ENCODE assay signal across 17 cellular contexts in the genomic region with DNA sequence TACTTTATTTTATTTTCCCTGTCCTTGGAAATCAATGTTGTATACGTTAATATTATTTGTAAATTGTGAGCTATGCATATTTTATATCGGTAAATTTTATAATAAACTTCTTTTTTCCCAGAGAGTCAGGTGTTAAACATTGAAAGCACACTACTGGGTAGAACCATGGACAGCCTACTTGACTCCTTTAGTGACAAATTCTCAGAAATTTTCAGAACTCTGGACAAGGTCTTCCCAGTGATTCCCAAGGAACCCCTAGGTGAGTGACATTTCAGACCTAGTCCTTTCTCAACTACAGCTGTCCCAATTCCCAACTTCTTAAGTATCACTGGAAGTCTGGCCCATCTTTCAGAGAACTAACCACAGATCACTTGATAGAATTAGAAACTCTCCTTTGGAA.
"Had no signal": no experiment of that assay in that cellular context is flagged by ENCODE, and none has a peak within 500 bp of the region (broad histone marks: within the 10 kb centered on the region; RNA-seq: fewer than 3 reads in every experiment).

No MANE protein-coding gene starts in this region.

- H3K4me3 ChIP-seq: adrenal gland, esophagus muscularis mucosa, sigmoid colon, tibial artery, vagina had no signal

- H3K27ac ChIP-seq: adrenal gland, esophagus muscularis mucosa, sigmoid colon, tibial artery, vagina, WERI-Rb-1 had no signal

- H3K27me3 ChIP-seq: vagina had no signal

- H3K4me1 ChIP-seq: adrenal gland, esophagus muscularis mucosa, sigmoid colon, tibial artery, vagina had no signal

- H3K9me3 Mint-ChIP-seq: activated CD4-positive, alpha-beta memory T cell treated with anti-CD3 and anti-CD28 coated beads, Interleukin-2, amount 10 ng/mL, durations not matched to agents 7 days and 5 days; activated T-cell treated with anti-CD3 and anti-CD28 coated beads, Interleukin-2, amount 50 U/mL, for 24 hours; nephron progenitor cell; stimulated activated effector memory CD8-positive, alpha-beta T cell treated with anti-CD3 and anti-CD28 coated beads, Interleukin-12 subunit alpha, Interleukin-12 subunit beta, amount 100 ng/mL, for 72 hours; T-helper 1 cell treated with Interleukin-12 subunit alpha and Interleukin-12 subunit beta and Interleukin-4 antibody, amounts not matched to agents 30 μg/mL and 1 μg/mL, for 36 hours had no signal

- ATAC-seq: stimulated activated effector memory CD8-positive, alpha-beta T cell treated with anti-CD3 and anti-CD28 coated beads, Interleukin-12 subunit alpha, Interleukin-12 subunit beta, amount 100 ng/mL, for 72 hours had no signal

- H3K36me3 Mint-ChIP-seq: stimulated activated effector memory CD8-positive, alpha-beta T cell treated with anti-CD3 and anti-CD28 coated beads, Interleukin-12 subunit alpha, Interleukin-12 subunit beta, amount 100 ng/mL, for 72 hours had no signal

- H3K36me3 ChIP-seq: adrenal gland, esophagus muscularis mucosa, sigmoid colon, tibial artery, vagina, WERI-Rb-1 had no signal

- H3K27ac Mint-ChIP-seq: activated CD4-positive, alpha-beta memory T cell treated with anti-CD3 and anti-CD28 coated beads, Interleukin-2, amount 10 ng/mL, durations not matched to agents 7 days and 5 days; activated T-cell treated with anti-CD3 and anti-CD28 coated beads, Interleukin-2, amount 50 U/mL, for 24 hours; nephron progenitor cell; progenitor cell of endocrine pancreas; stimulated activated effector memory CD8-positive, alpha-beta T cell treated with anti-CD3 and anti-CD28 coated beads, Interleukin-12 subunit alpha, Interleukin-12 subunit beta, amount 100 ng/mL, for 72 hours; T-helper 1 cell treated with Interleukin-12 subunit alpha and Interleukin-12 subunit beta and Interleukin-4 antibody, amounts not matched to agents 30 μg/mL and 1 μg/mL, for 36 hours had no signal

- DNase-seq: activated CD4-positive, alpha-beta memory T cell treated with anti-CD3 and anti-CD28 coated beads, Interleukin-2, amount 10 ng/mL, durations not matched to agents 7 days and 5 days; activated CD4-positive, alpha-beta T cell treated with anti-CD3 and anti-CD28 coated beads for 4 hours; activated naive CD4-positive, alpha-beta T cell treated with anti-CD3 and anti-CD28 coated beads, Interleukin-2, amount 50 U/mL, for 16 hours; activated T-cell treated with anti-CD3 and anti-CD28 coated beads, Interleukin-2, amount 50 U/mL, for 24 hours; adrenal gland; caudate nucleus; hippocampal formation; nephron progenitor cell; sigmoid colon; stimulated activated CD4-positive, alpha-beta T cell treated with anti-CD3 and anti-CD28 coated beads, Interleukin-2, amount 100 ng/mL, for 24 hours; tibial artery; WERI-Rb-1 had no signal

- H3K4me1 Mint-ChIP-seq: activated CD4-positive, alpha-beta memory T cell treated with anti-CD3 and anti-CD28 coated beads, Interleukin-2, amount 10 ng/mL, durations not matched to agents 7 days and 5 days; stimulated activated effector memory CD8-positive, alpha-beta T cell treated with anti-CD3 and anti-CD28 coated beads, Interleukin-12 subunit alpha, Interleukin-12 subunit beta, amount 100 ng/mL, for 72 hours had no signal

- H3K4me3 Mint-ChIP-seq: activated CD4-positive, alpha-beta memory T cell treated with anti-CD3 and anti-CD28 coated beads, Interleukin-2, amount 10 ng/mL, durations not matched to agents 7 days and 5 days; activated T-cell treated with anti-CD3 and anti-CD28 coated beads, Interleukin-2, amount 50 U/mL, for 24 hours; nephron progenitor cell; stimulated activated effector memory CD8-positive, alpha-beta T cell treated with anti-CD3 and anti-CD28 coated beads, Interleukin-12 subunit alpha, Interleukin-12 subunit beta, amount 100 ng/mL, for 72 hours; T-helper 1 cell treated with Interleukin-12 subunit alpha and Interleukin-12 subunit beta and Interleukin-4 antibody, amounts not matched to agents 30 μg/mL and 1 μg/mL, for 36 hours had no signal

- H3K9me3 ChIP-seq: adrenal gland, esophagus muscularis mucosa, sigmoid colon, tibial artery, vagina had no signal
